Comparison of ENCODE assay signal across 16 cellular contexts in genomic region chr3:52314495-52314894, GRCh38. TPM values are rescaled to one million over a fixed set of nuclear protein-coding genes. Genes with fewer than 3 reads are reported as not detected.
DNase-seq lines count a peak whose midpoint lies in the region; ATAC-seq, FAIRE-seq and TF ChIP-seq lines count a peak whose summit lies in the region.
"Had no signal": no experiment of that assay in that cellular context is flagged by ENCODE, and none has a peak within 500 bp of the region (broad histone marks: within the 10 kb centered on the region; RNA-seq: fewer than 3 reads in every experiment).

No MANE protein-coding gene starts in this region.

- peaks cover 8% of the 10 kb centered on the region for H3K36me3 Mint-ChIP-seq in CD4-positive, CD25-positive, alpha-beta regulatory T cell
- H3K36me3 Mint-ChIP-seq in IgD-negative memory B cell (peaks cover 2% of the 10 kb centered on the region), mesothelial cell of epicardium (no peaks in the 10 kb centered on the region), H9 (ENCODE audit: insufficient read depth in 1 of 3, low read depth in 3 of 3) (no peaks in the 10 kb centered on the region; a peak in 1 of 7 replicates)

- no peak for DNase-seq in CD4-positive, CD25-positive, alpha-beta regulatory T cell
- peak; percentile 22 for DNase-seq in choroid plexus epithelial cell (ENCODE audit: low read depth)
- no peak for DNase-seq in neuronal stem cell (ENCODE audit: low spot score)
- DNase-seq in RCC 7860 (ENCODE audit: low spot score) = no peak
- DNase-seq in mesothelial cell of epicardium (ENCODE audit: low spot score in 2 of 2, unreplicated experiment in 2 of 2) = no peak
- DNase-seq in H9 = no peak
- DNase-seq: activated CD8-positive, alpha-beta memory T cell treated with anti-CD3 and anti-CD28 coated beads for 24 hours; DND-41; erythroblast; KG1; stimulated activated CD4-positive, alpha-beta T cell treated with anti-CD3 and anti-CD28 coated beads, Interleukin-2, amount 100 ng/mL, for 48 hours; thyroid gland had no signal

- H3K36me3 ChIP-seq in CD4-positive, CD25-positive, alpha-beta regulatory T cell (ENCODE audit: control insufficient read depth, insufficient read depth, low read length) = peaks cover 3% of the 10 kb centered on the region
- H3K36me3 ChIP-seq in neuronal stem cell (replicated peaks in 1 of 2; ENCODE audit: control insufficient read depth in 2 of 2, insufficient read depth in 2 of 2, low read length in 2 of 2) = no peaks in the 10 kb centered on the region
- H3K36me3 ChIP-seq: thyroid gland had no signal

- H4K20me1 ChIP-seq in H9 (ENCODE audit: control insufficient read depth, insufficient read depth, insufficient read length) = no peaks in the 10 kb centered on the region

- no peak overlapping the region for H2BK20ac ChIP-seq in H9 (ENCODE audit: low read depth, low read length, poor library complexity, severe bottlenecking)

- H3K27ac Mint-ChIP-seq in CD4-positive, CD25-positive, alpha-beta regulatory T cell = peak overlapping the region in 2 of 3 donors; percentile 64 to 90
- H3K27ac Mint-ChIP-seq in IgD-negative memory B cell (peak overlapping the region in 2 of 3 donors; percentile 94 to 98), mesothelial cell of epicardium (no peak overlapping the region), H9 (no peak overlapping the region)

- H3K4me1 ChIP-seq in CD4-positive, CD25-positive, alpha-beta regulatory T cell (ENCODE audit: control insufficient read depth, insufficient read depth, low read length, poor library complexity, severe bottlenecking) = peaks cover 13% of the 10 kb centered on the region
- peaks cover 46 to 50% of the 10 kb centered on the region in 2 donors for H3K4me1 ChIP-seq in neuronal stem cell (ENCODE audit: control insufficient read depth in 2 of 2, insufficient read depth in 1 of 2, low read depth in 1 of 2, low read length in 2 of 2)
- H3K4me1 ChIP-seq in H9 (ENCODE audit: insufficient read depth, low read length) = no peaks in the 10 kb centered on the region

- H2BK15ac ChIP-seq in neuronal stem cell (ENCODE audit: low read length) = peak overlapping the region; percentile 82
- no peak overlapping the region for H2BK15ac ChIP-seq in H9 (ENCODE audit: low read depth, low read length)

- H3K23me2 ChIP-seq in H9 (ENCODE audit: insufficient read length, low read depth, low read length, poor library complexity, severe bottlenecking) = peaks cover 6% of the 10 kb centered on the region

- H3K4me1 Mint-ChIP-seq in CD4-positive, CD25-positive, alpha-beta regulatory T cell = peaks cover 4 to 29% (median 12%) of the 10 kb centered on the region in 4 donors
- peaks cover 25 to 40% (median 35%) of the 10 kb centered on the region in 3 donors for H3K4me1 Mint-ChIP-seq in IgD-negative memory B cell
- H3K4me1 Mint-ChIP-seq in mesothelial cell of epicardium = peaks cover 17% of the 10 kb centered on the region
- H3K4me1 Mint-ChIP-seq in H9 = peaks cover 5 to 15% of the 10 kb centered on the region in 2 experiments

- no peak overlapping the region for H3K4me3 ChIP-seq in CD4-positive, CD25-positive, alpha-beta regulatory T cell (ENCODE audit: low read depth, low read length)
- H3K4me3 ChIP-seq in choroid plexus epithelial cell (ENCODE audit: low read depth, low read length) (no peak overlapping the region), neuronal stem cell (ENCODE audit: low read length in 2 of 2) (no peak overlapping the region)
- H3K4me3 ChIP-seq: heart left ventricle, thyroid gland had no signal

- H3K18ac ChIP-seq in neuronal stem cell (ENCODE audit: low read length) (no peak overlapping the region), H9 (ENCODE audit: insufficient read length, low read depth, low read length) (no peak overlapping the region)

- H3K4ac ChIP-seq in neuronal stem cell (ENCODE audit: low read length) (no peak overlapping the region), H9 (ENCODE audit: low read depth, low read length) (no peak overlapping the region)

- peak overlapping the region; percentile 98 for H2BK12ac ChIP-seq in neuronal stem cell (ENCODE audit: low read length)
- H2BK12ac ChIP-seq in H9 (ENCODE audit: insufficient read length, low read depth, low read length) = no peak overlapping the region

- no peaks in the 10 kb centered on the region for H3K27me3 ChIP-seq in CD4-positive, CD25-positive, alpha-beta regulatory T cell (ENCODE audit: control insufficient read depth, insufficient read depth, low read length)
- no peaks in the 10 kb centered on the region for H3K27me3 ChIP-seq in neuronal stem cell (ENCODE audit: control insufficient read depth in 3 of 3, insufficient read depth in 3 of 3, low read depth in 1 of 3, low read length in 3 of 3)
- peaks cover 2% of the 10 kb centered on the region; the same call in 1 of the 2 replicates for H3K27me3 ChIP-seq in H9 (ENCODE audit: insufficient read depth, low read length)
- H3K27me3 ChIP-seq: heart left ventricle, thyroid gland had no signal

- H4K8ac ChIP-seq in neuronal stem cell (ENCODE audit: low read depth, low read length) = no peak overlapping the region
- H4K8ac ChIP-seq in H9 (replicated peaks; ENCODE audit: insufficient read length, low read depth, low read length) = no peak overlapping the region

- no peak overlapping the region for H3K56ac ChIP-seq in H9 (ENCODE audit: insufficient read length, low read depth, low read length)

- H2AFZ ChIP-seq in neuronal stem cell (ENCODE audit: low read length) = no peak overlapping the region
- H2AFZ ChIP-seq in H9 (ENCODE audit: low read length) = no peak overlapping the region

- H3K23ac ChIP-seq in neuronal stem cell (ENCODE audit: low read depth, low read length, poor library complexity) (no peak overlapping the region), H9 (ENCODE audit: insufficient read length, low read depth, low read length) (no peak overlapping the region)

- H2BK120ac ChIP-seq in neuronal stem cell (ENCODE audit: low read depth, low read length) (peak overlapping the region; percentile 89), H9 (ENCODE audit: low read depth, low read length, poor library complexity, severe bottlenecking) (no peak overlapping the region)

- no peaks in the 10 kb centered on the region for H3K79me1 ChIP-seq in neuronal stem cell (ENCODE audit: low read depth, low read length)
- no peaks in the 10 kb centered on the region for H3K79me1 ChIP-seq in H9 (ENCODE audit: insufficient read depth, low read depth, low read length, poor library complexity, severe bottlenecking)

- TF ChIP-seq CTCF in choroid plexus epithelial cell (conservative IDR thresholded peaks at IDR 0.05; ENCODE audit: low read depth, low read length) (no peak), mesothelial cell of epicardium (IDR thresholded peaks at IDR 0.05; ENCODE audit: unreplicated experiment) (no peak), H9 (conservative IDR thresholded peaks at IDR 0.05) (no peak)

- H3K4me3 Mint-ChIP-seq in CD4-positive, CD25-positive, alpha-beta regulatory T cell = no peak overlapping the region
- H3K4me3 Mint-ChIP-seq in IgD-negative memory B cell (peak overlapping the region in 3 of 4 donors; percentile 20 to 88 (median 28)), mesothelial cell of epicardium (no peak overlapping the region), H9 (no peak overlapping the region)

- H3T11ph ChIP-seq in H9 (ENCODE audit: low read length) = no peak overlapping the region

- H2AK5ac ChIP-seq in neuronal stem cell (ENCODE audit: low read depth, low read length) (peak overlapping the region; percentile 90), H9 (ENCODE audit: insufficient read length, low read length) (no peak overlapping the region)

- no peak for ATAC-seq in CD4-positive, CD25-positive, alpha-beta regulatory T cell (ENCODE audit: low read depth in 2 of 2)

- no peaks in the 10 kb centered on the region for H3K9me3 Mint-ChIP-seq in CD4-positive, CD25-positive, alpha-beta regulatory T cell
- H3K9me3 Mint-ChIP-seq in IgD-negative memory B cell = no peaks in the 10 kb centered on the region
- no peaks in the 10 kb centered on the region for H3K9me3 Mint-ChIP-seq in mesothelial cell of epicardium
- H3K9me3 Mint-ChIP-seq in H9 = no peaks in the 10 kb centered on the region

- H4K91ac ChIP-seq in neuronal stem cell (ENCODE audit: low read depth, low read length, poor library complexity) (no peak overlapping the region), H9 (ENCODE audit: insufficient read length, low read depth, low read length) (no peak overlapping the region)

- H3K9me3 ChIP-seq in CD4-positive, CD25-positive, alpha-beta regulatory T cell (ENCODE audit: control insufficient read depth in 2 of 2, low read length in 2 of 2) = no peaks in the 10 kb centered on the region
- H3K9me3 ChIP-seq in neuronal stem cell (replicated peaks in 1 of 2; ENCODE audit: control insufficient read depth in 2 of 2, insufficient read depth in 1 of 2, low read depth in 1 of 2, low read length in 2 of 2) = no peaks in the 10 kb centered on the region
- no peaks in the 10 kb centered on the region for H3K9me3 ChIP-seq in H9 (ENCODE audit: control insufficient read depth, low read depth, low read length)
- H3K9me3 ChIP-seq: heart left ventricle, thyroid gland had no signal

- WGBS in neuronal stem cell (ENCODE audit: extremely low coverage in 2 of 2, insufficient read length in 2 of 2, insufficient replicate concordance in 1 of 2), 2 donors = no CpG with 5 or more reads among the region's 3 CpGs
- WGBS in H9 (ENCODE audit: extremely low coverage, insufficient read length, low lambda C conversion rate) = no CpG with 5 or more reads among the region's 3 CpGs

- no peaks in the 10 kb centered on the region for H3K79me2 ChIP-seq in H9 (ENCODE audit: insufficient read depth, low read length)

- H2BK5ac ChIP-seq in neuronal stem cell (ENCODE audit: low read length) (no peak overlapping the region), H9 (ENCODE audit: insufficient read length, low read length) (no peak overlapping the region)

- peak overlapping the region; percentile 38 for H3K9ac ChIP-seq in neuronal stem cell (ENCODE audit: low read depth, low read length, poor library complexity)
- no peak overlapping the region for H3K9ac ChIP-seq in H9 (ENCODE audit: extremely low read depth, insufficient read length, low read length)

- no peak overlapping the region for H3K14ac ChIP-seq in neuronal stem cell (ENCODE audit: low read length)
- H3K14ac ChIP-seq in H9 (ENCODE audit: insufficient read depth, low read length) = no peak overlapping the region

- H3K4me2 ChIP-seq in neuronal stem cell (ENCODE audit: insufficient read depth, low read length, poor library complexity, severe bottlenecking) (no peak overlapping the region), H9 (ENCODE audit: insufficient read depth, insufficient read length, low read length) (no peak overlapping the region)

- no peak for FAIRE-seq in RCC 7860 (lab: Jason Lieb, UNC)
- FAIRE-seq: keratinocyte had no signal

- no peak overlapping the region for H3K27ac ChIP-seq in CD4-positive, CD25-positive, alpha-beta regulatory T cell (ENCODE audit: insufficient read depth, low read length, poor library complexity, severe bottlenecking)
- no peak overlapping the region for H3K27ac ChIP-seq in neuronal stem cell (replicated peaks; ENCODE audit: low read length)
- H3K27ac ChIP-seq in H9 (ENCODE audit: insufficient read length, low read depth, low read length) = no peak overlapping the region
- H3K27ac ChIP-seq: C4-2B had no signal

- H4K5ac ChIP-seq in H9 (ENCODE audit: insufficient read length, low read depth, low read length) = no peak overlapping the region

- no peaks in the 10 kb centered on the region for H3K27me3 Mint-ChIP-seq in CD4-positive, CD25-positive, alpha-beta regulatory T cell
- H3K27me3 Mint-ChIP-seq in IgD-negative memory B cell (no peaks in the 10 kb centered on the region), mesothelial cell of epicardium (ENCODE audit: low read depth) (no peaks in the 10 kb centered on the region), H9 (ENCODE audit: low read depth) (peaks cover 28% of the 10 kb centered on the region)

RNA-seq across cellular contexts. Expression of gene DNAH1, which starts 1.6 kb away (rescaled TPM):
- total RNA-seq in CD4-positive, CD25-positive, alpha-beta regulatory T cell = 59.8 TPM
- polyA plus RNA-seq in CD4-positive, CD25-positive, alpha-beta regulatory T cell = 1 to 10 TPM in 1 of 4 donors, under 1 TPM in 3; 0.39 to 1.1 (median 0.58) TPM
- 1.1 TPM for polyA plus RNA-seq in IgD-negative memory B cell
- polyA plus RNA-seq in neuronal stem cell (2013, experiment 1 of 2) = 1.3 TPM
- 1.3 TPM for polyA plus RNA-seq in neuronal stem cell (2013, experiment 2 of 2)
- total RNA-seq in mesothelial cell of epicardium (8.2 to 9.5 TPM (median 8.4 TPM) in 3 replicates), H9 (2021) (2.0 and 2.3 TPM in 2 replicates)

RNA-seq across cellular contexts. Expression of gene GLYCTK, which starts 26.9 kb away (rescaled TPM):
- 41.8 TPM for total RNA-seq in CD4-positive, CD25-positive, alpha-beta regulatory T cell
- 10 to 100 TPM; 11.1 to 17.9 (median 13.1) TPM for polyA plus RNA-seq in CD4-positive, CD25-positive, alpha-beta regulatory T cell
- polyA plus RNA-seq in IgD-negative memory B cell = 7.4 TPM
- polyA plus RNA-seq in neuronal stem cell (2013, experiment 1 of 2) = 0.85 TPM
- polyA plus RNA-seq in neuronal stem cell (2013, experiment 2 of 2) = 1.1 TPM
- total RNA-seq in mesothelial cell of epicardium (9.0 to 10.7 TPM (median 10.6 TPM) in 3 replicates), H9 (2021) (8.4 and 8.8 TPM in 2 replicates)

RNA-seq across cellular contexts. Expression of gene WDR82, which starts 36.0 kb away (rescaled TPM):
- 116 TPM for total RNA-seq in CD4-positive, CD25-positive, alpha-beta regulatory T cell
- 100 to 1,000 TPM in 2 of 4 donors, 10 to 100 TPM in 2; 85.9 to 111 (median 103) TPM for polyA plus RNA-seq in CD4-positive, CD25-positive, alpha-beta regulatory T cell
- 55.0 TPM for polyA plus RNA-seq in IgD-negative memory B cell
- 37.2 TPM for polyA plus RNA-seq in neuronal stem cell (2013, experiment 1 of 2)
- polyA plus RNA-seq in neuronal stem cell (2013, experiment 2 of 2) = 38.6 TPM
- total RNA-seq in mesothelial cell of epicardium (99.0 to 105 TPM (median 101 TPM) in 3 replicates), H9 (2021) (83.1 and 84.3 TPM in 2 replicates)

Comparison
In these comparisons a context has a peak if more than half of its experiments do, and no peak if none do; other contexts are left out.
1. H3K27ac Mint-ChIP-seq: peak in CD4-positive, CD25-positive, alpha-beta regulatory T cell (2 of 3) and IgD-negative memory B cell (2 of 3); none in mesothelial cell of epicardium (single experiment) and H9 (0 of 3).
2. H3K4me3 Mint-ChIP-seq: peak in IgD-negative memory B cell (3 of 4); none in CD4-positive, CD25-positive, alpha-beta regulatory T cell (0 of 4), mesothelial cell of epicardium (single experiment) and H9 (0 of 2).